10 cellular contexts compared by ENCODE assay signal in genomic region chr16:457732-458400, GRCh38. TPM values are rescaled to one million over a fixed set of nuclear protein-coding genes. Genes with fewer than 3 reads are reported as not detected.
DNase-seq lines count a peak whose midpoint lies in the region; ATAC-seq, FAIRE-seq and TF ChIP-seq lines count a peak whose summit lies in the region.
"Had no signal": no experiment of that assay in that cellular context is flagged by ENCODE, and none has a peak within 500 bp of the region (broad histone marks: within the 10 kb centered on the region; RNA-seq: fewer than 3 reads in every experiment).

No MANE protein-coding gene starts in this region.

- WGBS in pancreas, 2 donors: 70 to 73% methylated on average over 14 of the region's 14 CpGs

- BruUV-seq in A673 (replicated peaks; lab: Mats Ljungman, UMichigan): no TSS peak

- peak; percentile 53 to 76 (median 70) for ATAC-seq in pancreas
- no peak for ATAC-seq in HG02798 (IDR thresholded peaks at IDR 0.05; ENCODE audit: poor library complexity, unreplicated experiment)
- no peak for ATAC-seq in GM21619 (IDR thresholded peaks at IDR 0.05; ENCODE audit: unreplicated experiment)
- ATAC-seq in HG02970 (IDR thresholded peaks at IDR 0.05; ENCODE audit: low FRiP score, unreplicated experiment): no peak
- ATAC-seq: GM12878 had no signal

- DNase-seq in A673 (ENCODE audit: low spot score) (no peak), SK-MEL-5 (ENCODE audit: low read depth, low spot score) (peak; percentile 41), cardiac muscle cell (ENCODE audit: low read depth in 1 of 2, low spot score in 1 of 2) (peak; percentile 47 to 52), pancreas (peak in 3 of 6 donors; percentile 43 to 55 (median 49)), NCI-H1092 (lab: John Stamatoyannopoulos, UW) (no peak)
- DNase-seq: activated CD4-positive, CD25-positive, alpha-beta regulatory T cell treated with anti-CD3 and anti-CD28 coated beads, Interleukin-2, amount 50 U/mL, for 72 hours had no signal

- FAIRE-seq in pancreas (lab: Jason Lieb, UNC): no peak
- FAIRE-seq: GM12878 had no signal

- H3K27ac ChIP-seq in A673 (ENCODE audit: low read depth, low read length, poor library complexity, severe bottlenecking): peak overlapping the region; percentile 47
- peak overlapping the region; percentile 76 for H3K27ac ChIP-seq in cardiac muscle cell
- peak overlapping the region; percentile 9 to 49 (median 42) for H3K27ac ChIP-seq in pancreas

- H3K9me3 ChIP-seq in A673 (ENCODE audit: low read depth, low read length, poor library complexity, severe bottlenecking) (no peaks in the 10 kb centered on the region), cardiac muscle cell (ENCODE audit: low read depth) (no peaks in the 10 kb centered on the region), pancreas (no peaks in the 10 kb centered on the region)

- in situ Hi-C loops in SK-MEL-5 (cut with HindIII; ENCODE audit: low pct_unique_long_range_greater_than_20kb, low sequenced_read_pairs): no loop called here

- CTCF ChIA-PET in A673 (lab: Charles Lee): no interaction called here

- peaks cover 6% of the 10 kb centered on the region for H3K36me3 ChIP-seq in A673 (ENCODE audit: insufficient read depth, low read length, poor library complexity, severe bottlenecking)
- peaks cover 6% of the 10 kb centered on the region for H3K36me3 ChIP-seq in cardiac muscle cell
- H3K36me3 ChIP-seq in pancreas: no peaks in the 10 kb centered on the region

- POLR2A ChIA-PET in A673 (lab: Charles Lee; ENCODE audit: low non-redundant PET): no interaction called here

- H3K4me3 ChIP-seq in A673 (ENCODE audit: low read depth, low read length, poor library complexity, severe bottlenecking) (no peak overlapping the region), cardiac muscle cell (no peak overlapping the region), pancreas (no peak overlapping the region)
- H3K4me3 ChIP-seq: GM12878 had no signal

- TF ChIP-seq CTCF in A673 (conservative IDR thresholded peaks at IDR 0.05; ENCODE audit: low read depth, low read length) (no peak), cardiac muscle cell (IDR thresholded peaks at IDR 0.05; ENCODE audit: low read depth, low read length) (no peak), pancreas (IDR thresholded peaks at IDR 0.05) (no peak)

- no peaks in the 10 kb centered on the region for H3K27me3 ChIP-seq in A673 (replicated peaks; ENCODE audit: insufficient read depth, low read depth, low read length, poor library complexity)
- no peaks in the 10 kb centered on the region for H3K27me3 ChIP-seq in cardiac muscle cell
- no peaks in the 10 kb centered on the region for H3K27me3 ChIP-seq in pancreas

- no peaks in the 10 kb centered on the region for H3K4me1 ChIP-seq in A673 (ENCODE audit: insufficient read depth, low read length, poor library complexity, severe bottlenecking)
- H3K4me1 ChIP-seq in cardiac muscle cell (ENCODE audit: low read depth): peaks cover 24% of the 10 kb centered on the region
- peaks cover 12 to 21% (median 16%) of the 10 kb centered on the region in 3 donors for H3K4me1 ChIP-seq in pancreas

- intact Hi-C loops in A673 (cut with micrococcal nuclease; ENCODE audit: unreplicated experiment) (no loop called here), pancreas (cut with DNase I) (no loop called here)

RNA-seq across cellular contexts. Expression of gene RAB11FIP3, which starts 32.4 kb away (rescaled TPM):
- total RNA-seq in A673 (2021): 44.8 and 44.9 TPM in 2 replicates
- 10.0 and 10.5 TPM in 2 replicates for total RNA-seq in SK-MEL-5 (2014; rRNA removed; shearing (Covaris generic))
- polyA plus RNA-seq in SK-MEL-5 (2015; cell fraction: cytosol; rRNA removed): 18.7 and 23.5 TPM in 2 replicates
- polyA plus RNA-seq in SK-MEL-5 (2015; cell fraction: nucleus; rRNA removed): 35.1 and 41.8 TPM in 2 replicates
- 61.8 and 77.1 TPM in 2 replicates for total RNA-seq in cardiac muscle cell
- 55.3 TPM in 2 replicates for polyA plus RNA-seq in cardiac muscle cell
- 10 to 100 TPM; 22.0 to 41.3 (median 29.7) TPM for total RNA-seq in pancreas
- polyA plus RNA-seq in pancreas: 10 to 100 TPM; 42.4 to 67.4 TPM

RNA-seq across cellular contexts. Expression of gene DECR2, which starts 56.2 kb away (rescaled TPM):
- 27.5 and 28.7 TPM in 2 replicates for total RNA-seq in A673 (2021)
- total RNA-seq in SK-MEL-5 (2014; rRNA removed; shearing (Covaris generic)): 11.9 and 12.5 TPM in 2 replicates
- 35.3 and 36.5 TPM in 2 replicates for polyA plus RNA-seq in SK-MEL-5 (2015; cell fraction: cytosol; rRNA removed)
- polyA plus RNA-seq in SK-MEL-5 (2015; cell fraction: nucleus; rRNA removed): 106 and 140 TPM in 2 replicates
- 48.7 and 51.5 TPM in 2 replicates for total RNA-seq in cardiac muscle cell
- 49.5 and 50.0 TPM in 2 replicates for polyA plus RNA-seq in cardiac muscle cell
- total RNA-seq in pancreas: 10 to 100 TPM in 5 of 6 donors, 1 to 10 TPM in 1; 9.2 to 21.4 (median 15.6) TPM
- 10 to 100 TPM; 48.8 to 68.0 TPM for polyA plus RNA-seq in pancreas

Comparison
In these comparisons a context has a peak if more than half of its experiments do, and no peak if none do; other contexts are left out.
1. DNase-seq: peak in SK-MEL-5 (single experiment) and cardiac muscle cell (2 of 2); none in A673 (single experiment) and NCI-H1092 (single experiment).
2. ATAC-seq: peak in pancreas (4 of 4); none in HG02798 (single experiment), GM21619 (single experiment) and HG02970 (single experiment).
3. Peak in every context shown above with its lines, with median percentiles within 50 percentile points of each other: H3K27ac ChIP-seq.